Comparison of ENCODE assay signal across 8 cellular contexts in the genomic region with DNA sequence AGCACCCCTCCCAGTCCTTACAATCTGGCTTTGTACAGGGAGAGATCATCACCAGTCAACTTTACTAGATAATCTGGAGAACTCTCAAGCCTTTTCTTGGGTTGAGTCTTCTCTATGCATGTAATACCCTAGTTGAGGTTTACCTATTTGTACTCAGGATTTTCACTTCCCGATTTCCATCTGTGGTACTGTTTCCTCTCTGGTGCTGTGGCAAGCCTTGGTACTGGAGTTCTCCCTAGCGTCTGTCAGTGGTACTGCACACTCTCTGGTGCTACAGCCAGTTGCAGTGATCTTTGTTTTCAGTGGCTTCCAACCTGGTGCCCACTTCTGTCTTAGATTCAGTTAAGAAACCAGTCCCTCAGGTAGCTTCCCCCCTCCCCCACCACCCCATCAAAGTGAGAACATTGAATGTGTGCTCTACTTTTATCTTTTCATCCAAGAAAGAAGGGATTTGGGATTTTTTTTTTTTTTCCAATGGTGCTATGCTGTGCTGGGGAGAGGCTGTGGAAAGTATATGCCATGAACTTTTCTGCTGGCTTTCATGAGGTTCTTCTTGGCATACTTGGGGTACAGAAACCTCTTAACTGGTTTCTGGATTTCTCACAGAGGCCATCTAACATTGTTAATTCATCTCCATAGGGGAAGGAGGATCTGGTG.
A peak's percentile ranks its signal among the peaks of the same experiment; 100 is the strongest.
DNase-seq lines count a peak whose midpoint lies in the region; ATAC-seq and TF ChIP-seq lines count a peak whose summit lies in the region.

No MANE protein-coding gene starts in this region.

- DNase-seq in DMS53 treated with DMSO at 0.1 percent for 48 hours (lab: John Stamatoyannopoulos, UW; ENCODE audit: unreplicated experiment) (peak; percentile 53), GM20000 (ENCODE audit: low spot score) (peak; percentile 74), SKM-1 treated with dmso at 0.1 percent for 144 hours (lab: John Stamatoyannopoulos, UW; ENCODE audit: unreplicated experiment) (peak; percentile 80), hippocampal formation (lab: John Stamatoyannopoulos, UW) (peak; percentile 27 to 58), middle frontal gyrus (ENCODE audit: extremely low spot score, low spot score) (no peak)
- DNase-seq in activated naive CD8-positive, alpha-beta T cell treated with anti-CD3 and anti-CD28 coated beads for 36 hours, result peak; percentile 51
- DNase-seq in stimulated activated CD4-positive, alpha-beta T cell treated with anti-CD3 and anti-CD28 coated beads, Interleukin-2, amount 100 ng/mL, for 24 hours, result peak; percentile 71 to 74

- H3K36me3 Mint-ChIP-seq in activated naive CD8-positive, alpha-beta T cell treated with anti-CD3 and anti-CD28 coated beads for 36 hours, result peaks cover 2% of the 10 kb centered on the region

- H3K9me3 Mint-ChIP-seq in activated naive CD8-positive, alpha-beta T cell treated with anti-CD3 and anti-CD28 coated beads for 36 hours, result no peaks in the 10 kb centered on the region

- H3K27me3 Mint-ChIP-seq in activated naive CD8-positive, alpha-beta T cell treated with anti-CD3 and anti-CD28 coated beads for 36 hours, result peaks cover 7% of the 10 kb centered on the region

- peak; percentile 98 for ATAC-seq in HG03558 (IDR thresholded peaks at IDR 0.05; ENCODE audit: extremely low read depth, unreplicated experiment)

- no peak overlapping the region for H3K4me3 Mint-ChIP-seq in activated naive CD8-positive, alpha-beta T cell treated with anti-CD3 and anti-CD28 coated beads for 36 hours

- H3K27ac Mint-ChIP-seq in activated naive CD8-positive, alpha-beta T cell treated with anti-CD3 and anti-CD28 coated beads for 36 hours, result no peak overlapping the region

- peaks cover 15% of the 10 kb centered on the region for H3K4me1 Mint-ChIP-seq in activated naive CD8-positive, alpha-beta T cell treated with anti-CD3 and anti-CD28 coated beads for 36 hours

- TF ChIP-seq CTCF in GM20000 (IDR thresholded peaks at IDR 0.05; ENCODE audit: extremely low read depth, missing control alignments), result peak; percentile 93
